ENCODE assay signal across 10 cellular contexts in genomic region chr7:69906309-69906995, GRCh38.
DNase-seq lines count a peak whose midpoint lies in the region; ATAC-seq and TF ChIP-seq lines count a peak whose summit lies in the region.
"Had no signal": no experiment of that assay in that cellular context is flagged by ENCODE, and none has a peak within 500 bp of the region (broad histone marks: within the 10 kb centered on the region; RNA-seq: fewer than 3 reads in every experiment).

No MANE protein-coding gene starts in this region.

- H3K4me1 Mint-ChIP-seq in glutamatergic neuron (ENCODE audit: low read depth, unreplicated experiment), result peaks cover 60% of the 10 kb centered on the region

- peaks cover 12% of the 10 kb centered on the region for H3K27me3 Mint-ChIP-seq in glutamatergic neuron (ENCODE audit: unreplicated experiment)

- no peak for TF ChIP-seq CTCF in glutamatergic neuron (IDR thresholded peaks at IDR 0.05; ENCODE audit: partially characterized antibody, unreplicated experiment)

- H3K27ac Mint-ChIP-seq in glutamatergic neuron (ENCODE audit: unreplicated experiment), result peak overlapping the region; percentile 98
- H3K27ac Mint-ChIP-seq: activated T-cell treated with anti-CD3 and anti-CD28 coated beads, Interleukin-2, amount 50 U/mL, for 72 hours had no signal

- DNase-seq in glutamatergic neuron, result peak; percentile 71
- DNase-seq in pons (ENCODE audit: low spot score), result no peak
- DNase-seq in NCI-H748 treated with DMSO at 0.1 percent for 48 hours (lab: John Stamatoyannopoulos, UW), result no peak
- no peak for DNase-seq in erythroblast (lab: John Stamatoyannopoulos, UW)
- DNase-seq in DMS79 treated with DMSO at 0.1 percent for 48 hours (lab: John Stamatoyannopoulos, UW), result no peak
- DNase-seq: PC-3 had no signal

- ATAC-seq in GM18499 (IDR thresholded peaks at IDR 0.05; ENCODE audit: insufficient read depth, unreplicated experiment) (peak; percentile 89), GM19463 (IDR thresholded peaks at IDR 0.05; ENCODE audit: unreplicated experiment) (peak; percentile 89), HG03108 (IDR thresholded peaks at IDR 0.05; ENCODE audit: unreplicated experiment) (peak; percentile 86)
- ATAC-seq: PC-3 had no signal

- H3K36me3 Mint-ChIP-seq in glutamatergic neuron (ENCODE audit: unreplicated experiment), result no peaks in the 10 kb centered on the region

- peaks cover 14% of the 10 kb centered on the region for H3K9me3 Mint-ChIP-seq in glutamatergic neuron (ENCODE audit: unreplicated experiment)
- H3K9me3 Mint-ChIP-seq: activated T-cell treated with anti-CD3 and anti-CD28 coated beads, Interleukin-2, amount 50 U/mL, for 72 hours had no signal

- TF ChIP-seq POLR2A in erythroblast (IDR thresholded peaks at IDR 0.05; ENCODE audit: low read length), result no peak

- peak overlapping the region; percentile 70 for H3K4me3 Mint-ChIP-seq in glutamatergic neuron (ENCODE audit: unreplicated experiment)
- H3K4me3 Mint-ChIP-seq: activated T-cell treated with anti-CD3 and anti-CD28 coated beads, Interleukin-2, amount 50 U/mL, for 72 hours had no signal
